In genomic region chr11:120128392-120129172, GRCh38 we compare ENCODE assay signal across 1 cellular context.
TF ChIP-seq lines count a peak whose summit lies in the region.

No MANE protein-coding gene starts in this region.

TF ChIP-seq in HEK293, 187 proteins besides CTCF, POLR2A, EP300 and RAD21 (continued from another document):
- TF ChIP-seq ZNF560 (tag by site-specific recombination; IDR thresholded peaks at IDR 0.05; ENCODE audit: borderline replicate concordance) (no peak), ZNF449 (tag by site-specific recombination; IDR thresholded peaks at IDR 0.05) (peak; percentile 84), PRDM1 (tag by site-specific recombination; IDR thresholded peaks at IDR 0.05) (peak; percentile 91), ZFP69B (tag by site-specific recombination; IDR thresholded peaks at IDR 0.05) (no peak), BCL11A (tag by site-specific recombination; IDR thresholded peaks at IDR 0.05; ENCODE audit: low read depth) (no peak)
